8 cellular contexts compared by ENCODE assay signal in genomic region chr16:70686376-70687171, GRCh38. TPM values are rescaled to one million over a fixed set of nuclear protein-coding genes. Genes with fewer than 3 reads are reported as not detected.
A peak's percentile ranks its signal among the peaks of the same experiment; 100 is the strongest.
DNase-seq lines count a peak whose midpoint lies in the region; ATAC-seq and TF ChIP-seq lines count a peak whose summit lies in the region.

No MANE protein-coding gene starts in this region.

- H4K20me1 ChIP-seq in mammary epithelial cell (ENCODE audit: insufficient read depth, low read length) = no peaks in the 10 kb centered on the region

- CTCF ChIA-PET in mammary epithelial cell (lab: Charles Lee; ENCODE audit: low non-redundant PET) = no interaction called here

- BruUV-seq in mammary epithelial cell (replicated peaks; lab: Mats Ljungman, UMichigan) = no TSS peak

- ATAC-seq in Right ventricle myocardium inferior (no peak), Right ventricle myocardium superior (ENCODE audit: poor library complexity) (no peak), aorta (ENCODE audit: low FRiP score) (no peak), HG03565 (IDR thresholded peaks at IDR 0.05; ENCODE audit: unreplicated experiment) (no peak), HG03442 (IDR thresholded peaks at IDR 0.05; ENCODE audit: unreplicated experiment) (no peak)

- H3K79me2 ChIP-seq in mammary epithelial cell (ENCODE audit: insufficient read depth, low read length) = peaks cover 40% of the 10 kb centered on the region

- H3K4me3 ChIP-seq in mammary epithelial cell (replicated peaks in 1 of 3; ENCODE audit: insufficient read depth in 1 of 3, low read depth in 2 of 3, low read length in 3 of 3) (peak overlapping the region in 2 of 3 experiments; percentile 20 to 92), mesodermal cell (ENCODE audit: extremely low read depth, insufficient read depth, low read length, poor library complexity, severe bottlenecking) (peak overlapping the region; percentile 26), aorta (ENCODE audit: low read length in 2 of 2) (peak overlapping the region; percentile 33 to 63)

- intact Hi-C loops in Right ventricle myocardium inferior (cut with DNase I) = no loop called here
- intact Hi-C loops in Right ventricle myocardium superior (cut with DNase I) = loop anchor here (5.0 kb wide), 1 partner anchor 51 kb away; no protein-coding TSS in a partner anchor
- intact Hi-C loops in mammary epithelial cell (cut with micrococcal nuclease) = loop anchor here (1.0 to 10.0 kb wide), 2 partner anchors 14 to 678 kb away; no protein-coding TSS in a partner anchor
- intact Hi-C loops in aorta (cut with DNase I) = loop anchor here in 1 of 2 donors (5.0 kb wide), 2 partner anchors 51 to 66 kb away; no protein-coding TSS in a partner anchor

- TF ChIP-seq CTCF in mammary epithelial cell (conservative IDR thresholded peaks at IDR 0.05 in 1 of 2, IDR thresholded peaks at IDR 0.05 in 1 of 2; ENCODE audit: extremely low read depth in 1 of 2, insufficient read depth in 1 of 2, low read depth in 1 of 2, low read length in 2 of 2) = no peak

- peaks cover 51% of the 10 kb centered on the region for H3K4me1 ChIP-seq in mammary epithelial cell (ENCODE audit: insufficient read depth, low read length)
- peaks cover 45% of the 10 kb centered on the region for H3K4me1 ChIP-seq in mesodermal cell (ENCODE audit: control insufficient read depth, insufficient read depth, low read length, poor library complexity, severe bottlenecking)
- no peaks in the 10 kb centered on the region for H3K4me1 ChIP-seq in aorta (ENCODE audit: control insufficient read depth in 1 of 2, insufficient read depth in 2 of 2, low read length in 2 of 2)

- no peaks in the 10 kb centered on the region for H3K36me3 ChIP-seq in mammary epithelial cell (ENCODE audit: insufficient read depth, low read length)
- H3K36me3 ChIP-seq in mesodermal cell (ENCODE audit: control insufficient read depth, insufficient read depth, low read length) = peaks cover 7% of the 10 kb centered on the region
- no peaks in the 10 kb centered on the region for H3K36me3 ChIP-seq in aorta (ENCODE audit: control insufficient read depth in 1 of 2, insufficient read depth in 2 of 2, low read length in 1 of 2)

- peak overlapping the region; percentile 92 for H3K4me2 ChIP-seq in mammary epithelial cell (ENCODE audit: insufficient read depth, low read depth, low read length)

- H3K9me3 ChIP-seq in mammary epithelial cell (replicated peaks; ENCODE audit: insufficient read depth, low read length) = no peaks in the 10 kb centered on the region
- H3K9me3 ChIP-seq in mesodermal cell (ENCODE audit: control insufficient read depth, low read length) = no peaks in the 10 kb centered on the region
- no peaks in the 10 kb centered on the region for H3K9me3 ChIP-seq in aorta (ENCODE audit: control insufficient read depth, low read length)

- in situ Hi-C loops in mammary epithelial cell (cut with MboI; ENCODE audit: low sequenced_read_pairs in 2 of 2) = loop anchor here (5.0 to 10.0 kb wide), 2 partner anchors 46 to 78 kb away; no protein-coding TSS in a partner anchor

- H2AFZ ChIP-seq in mammary epithelial cell (ENCODE audit: low read depth, low read length) = no peak overlapping the region

- 71% methylated on average over 16 of the region's 29 CpGs for WGBS in mammary epithelial cell (ENCODE audit: low coverage, missing lambda C conversion rate)
- WGBS in mesodermal cell (ENCODE audit: insufficient coverage in 2 of 2), 2 experiments = 65 to 71% methylated on average over 24 to 26 of the region's 29 CpGs
- 24 to 27% methylated on average over 28 to 29 of the region's 29 CpGs for WGBS in aorta, 2 donors

- no peak overlapping the region for H3K27ac ChIP-seq in mammary epithelial cell (ENCODE audit: insufficient read depth, low read depth, low read length)
- H3K27ac ChIP-seq in mesodermal cell (ENCODE audit: low read depth, low read length, severe bottlenecking) = peak overlapping the region; percentile 52
- peak overlapping the region; percentile 19 to 92 for H3K27ac ChIP-seq in aorta (ENCODE audit: low read depth in 1 of 2, low read length in 2 of 2)

- dilution Hi-C loops in mammary epithelial cell (cut with HindIII; ENCODE audit: low sequenced_read_pairs) = no loop called here

- H3K27me3 ChIP-seq in mammary epithelial cell (ENCODE audit: insufficient read depth, low read length) = no peaks in the 10 kb centered on the region
- no peaks in the 10 kb centered on the region for H3K27me3 ChIP-seq in aorta (ENCODE audit: control insufficient read depth in 1 of 2, insufficient read depth in 2 of 2, low read length in 1 of 2)

- DNase-seq in Right ventricle myocardium inferior (ENCODE audit: missing footprints) (peak; percentile 63), Right ventricle myocardium superior (no peak), mammary epithelial cell (no peak), aorta (peak; percentile 62 to 72), GOT3 (lab: John Stamatoyannopoulos, UW) (no peak)

- no peak overlapping the region for H3K9ac ChIP-seq in mammary epithelial cell (ENCODE audit: insufficient read depth, low read length)

RNA-seq across cellular contexts. Expression of gene MTSS2, which starts 0.7 kb away (rescaled TPM):
- total RNA-seq in Right ventricle myocardium inferior = 88.4 TPM
- 74.1 TPM for total RNA-seq in Right ventricle myocardium superior
- total RNA-seq in mammary epithelial cell = 10 to 100 TPM; 25.8 to 42.9 TPM
- 46.7 TPM for polyA plus RNA-seq in mammary epithelial cell
- 28.8 TPM for polyA minus RNA-seq in mammary epithelial cell
- polyA plus RNA-seq in mesodermal cell (2013, experiment 1 of 2) = 57.6 TPM
- polyA plus RNA-seq in mesodermal cell (2013, experiment 2 of 2) = 44.7 TPM
- 10 to 100 TPM; 65.7 to 87.4 TPM for total RNA-seq in aorta
- 10 to 100 TPM; 22.0 to 33.4 TPM for polyA plus RNA-seq in aorta

RNA-seq across cellular contexts. Expression of gene IL34, which starts 40.2 kb away (rescaled TPM):
- total RNA-seq in Right ventricle myocardium inferior = 2.0 TPM
- total RNA-seq in Right ventricle myocardium superior = 1.6 TPM
- total RNA-seq in mammary epithelial cell = 10 to 100 TPM in 1 of 2 donors, under 1 TPM in 1; 0.49 to 42.7 TPM
- polyA plus RNA-seq in mammary epithelial cell = 0.84 TPM
- 2.3 TPM for polyA minus RNA-seq in mammary epithelial cell
- polyA plus RNA-seq in mesodermal cell (2013, experiment 1 of 2) = not detected
- polyA plus RNA-seq in mesodermal cell (2013, experiment 2 of 2) = not detected
- 10 to 100 TPM; 14.2 to 21.9 TPM for total RNA-seq in aorta
- polyA plus RNA-seq in aorta = 10 to 100 TPM; 19.4 to 98.6 TPM

Comparison
In these comparisons a context has a peak if more than half of its experiments do, and no peak if none do; other contexts are left out.
1. DNase-seq: peak in Right ventricle myocardium inferior (single experiment) and aorta (2 of 2); none in Right ventricle myocardium superior (single experiment), mammary epithelial cell (single experiment) and GOT3 (single experiment).
2. Peak in every context shown above with its lines, with median percentiles within 50 percentile points of each other: H3K4me3 ChIP-seq.